ENCODE assay signal across 11 cellular contexts in the genomic region with DNA sequence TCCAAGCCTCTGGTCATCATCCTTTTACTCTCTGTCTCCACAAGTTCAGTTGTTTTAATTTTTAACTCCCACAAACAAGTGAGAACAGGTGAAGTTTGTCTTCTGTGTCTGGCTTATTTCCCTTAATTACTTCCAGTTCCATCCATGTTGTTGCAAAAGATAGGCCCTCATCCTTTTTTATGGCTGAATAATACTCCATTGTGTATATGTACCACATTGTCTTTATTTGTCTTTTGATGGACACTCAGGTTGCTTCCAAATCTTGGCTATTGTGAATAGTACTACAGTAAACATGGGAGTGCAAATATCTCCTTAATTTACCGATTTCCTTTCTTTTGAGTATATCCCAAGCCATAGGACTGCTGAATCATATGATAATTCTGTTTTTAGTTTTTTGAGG.
"Had no signal": no experiment of that assay in that cellular context is flagged by ENCODE, and none has a peak within 500 bp of the region (broad histone marks: within the 10 kb centered on the region; RNA-seq: fewer than 3 reads in every experiment).

No MANE protein-coding gene starts in this region.

- FAIRE-seq: H1, H54 had no signal

- ATAC-seq: GM23338, HCT116 had no signal

- H3K4me1 ChIP-seq: HAP-1 had no signal

- H3K27ac ChIP-seq: GM23248 had no signal

- H3K4me1 Mint-ChIP-seq: GM23338 had no signal

- H2AFZ ChIP-seq: GM23248, GM23338 had no signal

- H3K36me3 ChIP-seq: HAP-1 had no signal

- DNase-seq: GM23248, GOT3, H7, H9, HCEC 1CT, HFFc6 had no signal

- H3K4me2 ChIP-seq: GM23338 had no signal

- H3K9ac ChIP-seq: GM23248 had no signal

- H3K4me3 Mint-ChIP-seq: GM23338, H9, HFFc6 had no signal

- H3K9me3 ChIP-seq: HAP-1 had no signal

- H3K4me3 ChIP-seq: GM23248, GM23338, HAP-1 had no signal

- H3K27ac Mint-ChIP-seq: GM23338, H9, HFFc6 had no signal
